Comparison of ENCODE assay signal across 1 cellular context in genomic region chr3:11609481-11609880, GRCh38.
TF ChIP-seq lines count a peak whose summit lies in the region.

No MANE protein-coding gene starts in this region.

TF ChIP-seq in IMR-90, 13 proteins besides CTCF, POLR2A, EP300 and RAD21 (continued from another document):
- TF ChIP-seq MAFK (IDR thresholded peaks at IDR 0.05; ENCODE audit: low read depth, low read length) (no peak), SMC3 (IDR thresholded peaks at IDR 0.05; ENCODE audit: low read depth, low read length) (no peak), USF2 (IDR thresholded peaks at IDR 0.05; ENCODE audit: low read depth, low read length) (no peak), RCOR1 (IDR thresholded peaks at IDR 0.05; ENCODE audit: insufficient replicate concordance, low read length) (no peak), BHLHE40 (IDR thresholded peaks at IDR 0.05; ENCODE audit: low read depth, low read length) (no peak), NFE2L2 (IDR thresholded peaks at IDR 0.05; ENCODE audit: low read depth, low read length) (no peak), CHD1 (IDR thresholded peaks at IDR 0.05; ENCODE audit: low read depth, low read length) (no peak), FOS (IDR thresholded peaks at IDR 0.05; ENCODE audit: low read depth, low read length) (no peak), MAZ (IDR thresholded peaks at IDR 0.05; ENCODE audit: borderline replicate concordance, low read depth, low read length) (no peak), RFX5 (IDR thresholded peaks at IDR 0.05; ENCODE audit: low read depth, low read length) (no peak)
- TF ChIP-seq, protein P1, sequence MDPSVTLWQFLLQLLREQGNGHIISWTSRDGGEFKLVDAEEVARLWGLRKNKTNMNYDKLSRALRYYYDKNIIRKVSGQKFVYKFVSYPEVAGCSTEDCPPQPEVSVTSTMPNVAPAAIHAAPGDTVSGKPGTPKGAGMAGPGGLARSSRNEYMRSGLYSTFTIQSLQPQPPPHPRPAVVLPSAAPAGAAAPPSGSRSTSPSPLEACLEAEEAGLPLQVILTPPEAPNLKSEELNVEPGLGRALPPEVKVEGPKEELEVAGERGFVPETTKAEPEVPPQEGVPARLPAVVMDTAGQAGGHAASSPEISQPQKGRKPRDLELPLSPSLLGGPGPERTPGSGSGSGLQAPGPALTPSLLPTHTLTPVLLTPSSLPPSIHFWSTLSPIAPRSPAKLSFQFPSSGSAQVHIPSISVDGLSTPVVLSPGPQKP (IDR thresholded peaks at IDR 0.05; ENCODE audit: borderline replicate concordance, low read depth, low read length): no peak
